ENCODE assay signal across 16 cellular contexts in the genomic region with DNA sequence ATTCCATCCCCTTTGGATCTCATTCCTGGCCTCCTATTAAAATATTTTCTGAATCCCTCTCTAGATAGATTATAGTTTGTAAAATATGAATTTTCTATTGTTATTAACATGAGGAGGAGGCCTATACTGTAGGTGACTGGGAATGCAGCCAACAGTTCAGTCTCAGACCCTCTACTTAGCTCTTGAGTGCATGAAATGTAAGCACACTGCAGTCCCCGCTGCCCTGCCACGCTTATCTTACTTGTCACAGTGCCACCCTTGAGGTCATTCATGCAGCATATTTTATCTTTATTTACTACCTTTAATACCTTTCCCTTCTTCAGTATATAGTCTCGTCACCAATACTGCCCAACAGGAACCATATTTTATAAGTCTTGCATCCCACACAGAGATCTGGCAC.
DNase-seq lines count a peak whose midpoint lies in the region; ATAC-seq and TF ChIP-seq lines count a peak whose summit lies in the region.
"Had no signal": no experiment of that assay in that cellular context is flagged by ENCODE, and none has a peak within 500 bp of the region (broad histone marks: within the 10 kb centered on the region; RNA-seq: fewer than 3 reads in every experiment).

No MANE protein-coding gene starts in this region.

- intact Hi-C loops in heart right ventricle (cut with DNase I): loop anchor here in 2 of 10 donors (10.0 kb wide), 2 partner anchors 56 to 134 kb away; no protein-coding TSS in a partner anchor

- no peak for TF ChIP-seq CTCF in heart right ventricle (IDR thresholded peaks at IDR 0.05)
- TF ChIP-seq CTCF in glutamatergic neuron (IDR thresholded peaks at IDR 0.05; ENCODE audit: partially characterized antibody, unreplicated experiment): no peak

- no peak overlapping the region for H3K4me3 Mint-ChIP-seq in glutamatergic neuron (ENCODE audit: unreplicated experiment)

- ATAC-seq in heart right ventricle: peak in 7 of 8 donors; percentile 35 to 87 (median 72)
- no peak for ATAC-seq in HG03432 (IDR thresholded peaks at IDR 0.05; ENCODE audit: unreplicated experiment)
- ATAC-seq: GM12878 had no signal

- H3K4me1 Mint-ChIP-seq in glutamatergic neuron (ENCODE audit: low read depth, unreplicated experiment): peaks cover 27% of the 10 kb centered on the region

- H3K36me3 Mint-ChIP-seq in glutamatergic neuron (ENCODE audit: unreplicated experiment): no peaks in the 10 kb centered on the region

- H3K4me1 ChIP-seq in heart right ventricle: peaks cover 0 to 58% (median 44%) of the 10 kb centered on the region in 9 donors
- H3K4me1 ChIP-seq: HAP-1, Peyer's patch had no signal

- H3K27me3 Mint-ChIP-seq in glutamatergic neuron (ENCODE audit: unreplicated experiment): no peaks in the 10 kb centered on the region

- peaks cover 1% of the 10 kb centered on the region for H3K9me3 Mint-ChIP-seq in glutamatergic neuron (ENCODE audit: unreplicated experiment)

- no peak overlapping the region for H3K27ac Mint-ChIP-seq in glutamatergic neuron (ENCODE audit: unreplicated experiment)

- no peak overlapping the region for H3K4me3 ChIP-seq in heart right ventricle
- H3K4me3 ChIP-seq: GM12878, HAP-1, Peyer's patch had no signal

- H3K36me3 ChIP-seq in heart right ventricle: peaks cover 0 to 25% (median 3%) of the 10 kb centered on the region in 9 donors
- H3K36me3 ChIP-seq: Peyer's patch had no signal

- peak overlapping the region in 7 of 10 donors; percentile 15 to 62 (median 28) for H3K27ac ChIP-seq in heart right ventricle
- H3K27ac ChIP-seq: Peyer's patch had no signal

- DNase-seq in NCI-H1417 (lab: John Stamatoyannopoulos, UW): peak in 2 of 3 experiments; percentile 2 to 24
- DNase-seq in NCI-H1417 treated with DMSO at 0.1 percent for 48 hours (lab: John Stamatoyannopoulos, UW): no peak
- peak; percentile 1 for DNase-seq in DMS79 (lab: John Stamatoyannopoulos, UW)
- peak; percentile 34 for DNase-seq in NCI-H2029 (lab: John Stamatoyannopoulos, UW)
- DNase-seq in heart right ventricle: peak; percentile 21 to 34
- no peak for DNase-seq in glutamatergic neuron
- no peak for DNase-seq in occipital lobe (lab: John Stamatoyannopoulos, UW)
- DNase-seq: C1 segment of cervical spinal cord, DMS 273 treated with DMSO at 0.1 percent for 48 hours, IMR-90, NCI-H1694 treated with DMSO at 0.1 percent for 48 hours, Peyer's patch, SHP77 treated with DMSO at 0.1 percent for 48 hours had no signal

- H3K9me3 ChIP-seq in heart right ventricle: no peaks in the 10 kb centered on the region
- H3K9me3 ChIP-seq: HAP-1, Peyer's patch had no signal

- 59 to 66% methylated on average over 3 of the region's 3 CpGs for WGBS in heart right ventricle, 2 donors

- H3K27me3 ChIP-seq in heart right ventricle: no peaks in the 10 kb centered on the region
- H3K27me3 ChIP-seq: Peyer's patch had no signal

Comparison
In these comparisons a context has a peak if more than half of its experiments do, and no peak if none do; other contexts are left out.
1. DNase-seq: peak in NCI-H1417 (2 of 3), DMS79 (single experiment), NCI-H2029 (single experiment) and heart right ventricle (2 of 2); none in NCI-H1417 treated with DMSO at 0.1 percent for 48 hours (single experiment), glutamatergic neuron (single experiment) and occipital lobe (single experiment).